ENCODE assay signal across 18 cellular contexts in genomic region chr2:37167636-37168182, GRCh38. TPM values are rescaled to one million over a fixed set of nuclear protein-coding genes. Genes with fewer than 3 reads are reported as not detected.
DNase-seq lines count a peak whose midpoint lies in the region; ATAC-seq, FAIRE-seq and TF ChIP-seq lines count a peak whose summit lies in the region.
"Had no signal": no experiment of that assay in that cellular context is flagged by ENCODE, and none has a peak within 500 bp of the region (broad histone marks: within the 10 kb centered on the region; RNA-seq: fewer than 3 reads in every experiment).

No MANE protein-coding gene starts in this region.

- H4K8ac ChIP-seq in mesenchymal stem cell (ENCODE audit: low read length) = no peak overlapping the region

- no peaks in the 10 kb centered on the region for H3F3A ChIP-seq in OCI-LY1 (ENCODE audit: insufficient read depth, low read length)

- no peak overlapping the region for H2BK5ac ChIP-seq in mesenchymal stem cell (ENCODE audit: low read depth, low read length, poor library complexity, severe bottlenecking)

- H3K9me3 ChIP-seq in OCI-LY1 (ENCODE audit: low read length) = peaks cover 13% of the 10 kb centered on the region
- peaks cover 15% of the 10 kb centered on the region for H3K9me3 ChIP-seq in mesenchymal stem cell (ENCODE audit: control insufficient read depth, low read length)

- H3K27ac Mint-ChIP-seq in activated naive CD4-positive, alpha-beta T cell treated with anti-CD3 and anti-CD28 coated beads, Interleukin-2, amount 50 U/mL, for 72 hours = no peak overlapping the region
- H3K27ac Mint-ChIP-seq: activated CD8-positive, alpha-beta T cell treated with anti-CD3 and anti-CD28 coated beads, Interleukin-2, amount 10 ng/mL, durations not matched to agents 7 days and 5 days; activated naive CD8-positive, alpha-beta T cell treated with anti-CD3 and anti-CD28 coated beads, Interleukin-2, amount 50 U/mL, for 24 hours; activated T-helper 1 cell treated with anti-CD3 and anti-CD28 coated beads, Interleukin-12 subunit alpha, Interleukin-12 subunit beta, Interleukin-2, Interleukin-4 antibody, amounts not matched to agents 30 ng/mL and 10 ng/mL and 1 ng/mL, durations not matched to agents 14 hours and 24 hours and 36 hours; neural progenitor cell had no signal

- peaks cover 6 to 13% of the 10 kb centered on the region in 2 donors for H3K36me3 Mint-ChIP-seq in activated naive CD4-positive, alpha-beta T cell treated with anti-CD3 and anti-CD28 coated beads, Interleukin-2, amount 50 U/mL, for 72 hours

- no peaks in the 10 kb centered on the region for H3K9me2 ChIP-seq in OCI-LY1 (ENCODE audit: low read depth, low read length)

- H3K36me3 ChIP-seq in OCI-LY1 (ENCODE audit: insufficient read depth, low read length) = no peaks in the 10 kb centered on the region
- no peaks in the 10 kb centered on the region for H3K36me3 ChIP-seq in mesenchymal stem cell (ENCODE audit: control insufficient read depth in 1 of 2, insufficient read depth in 2 of 2, low read depth in 1 of 2, low read length in 2 of 2)

- no peak overlapping the region for H2AFZ ChIP-seq in OCI-LY1 (ENCODE audit: low read length)
- no peak overlapping the region for H2AFZ ChIP-seq in mesenchymal stem cell (ENCODE audit: low read depth, low read length)

- WGBS in mesenchymal stem cell = 91% methylated on average over 1 of the region's 3 CpGs

- peak overlapping the region; percentile 36; the same call in 1 of the 2 replicates for H3K4me2 ChIP-seq in OCI-LY1 (ENCODE audit: low read length)
- H3K4me2 ChIP-seq in mesenchymal stem cell (ENCODE audit: low read length, poor library complexity, severe bottlenecking) = no peak overlapping the region
- H3K4me2 ChIP-seq: neural progenitor cell had no signal

- H3K4me1 ChIP-seq in OCI-LY1 (ENCODE audit: insufficient read depth, low read length, severe bottlenecking) = no peaks in the 10 kb centered on the region
- H3K4me1 ChIP-seq in mesenchymal stem cell (ENCODE audit: control insufficient read depth, insufficient read depth, low read depth, low read length) = no peaks in the 10 kb centered on the region
- H3K4me1 ChIP-seq: neural progenitor cell had no signal

- peaks cover 10 to 13% of the 10 kb centered on the region in 2 donors for H3K9me3 Mint-ChIP-seq in activated naive CD4-positive, alpha-beta T cell treated with anti-CD3 and anti-CD28 coated beads, Interleukin-2, amount 50 U/mL, for 72 hours

- TF ChIP-seq CTCF in OCI-LY1 (IDR thresholded peaks at IDR 0.05; ENCODE audit: low read length) (no peak), epithelial cell of esophagus (IDR thresholded peaks at IDR 0.05; ENCODE audit: insufficient read depth, low read depth, low read length, missing control alignments) (no peak)

- FAIRE-seq in GM12892 (lab: Jason Lieb, UNC) = no peak

- H3K18ac ChIP-seq in mesenchymal stem cell (ENCODE audit: low read depth in 1 of 2, low read length in 2 of 2) = no peak overlapping the region

- H3K23ac ChIP-seq in mesenchymal stem cell (ENCODE audit: low read length in 2 of 2) = no peak overlapping the region

- no peak overlapping the region for H3K4ac ChIP-seq in mesenchymal stem cell (ENCODE audit: low read depth in 1 of 2, low read length in 2 of 2)

- H3K4me3 ChIP-seq in OCI-LY1 (ENCODE audit: low read depth, low read length, poor library complexity, severe bottlenecking) (no peak overlapping the region), epithelial cell of esophagus (ENCODE audit: low read length) (no peak overlapping the region), mesenchymal stem cell (ENCODE audit: insufficient read depth in 1 of 2, low read depth in 1 of 2, low read length in 2 of 2) (no peak overlapping the region)
- H3K4me3 ChIP-seq: neural progenitor cell had no signal

- no peak overlapping the region for H4K91ac ChIP-seq in mesenchymal stem cell (ENCODE audit: low read length)

- TF ChIP-seq POLR2A in GM12892 (IDR thresholded peaks at IDR 0.05; ENCODE audit: low read depth, low read length) = no peak

- no peak overlapping the region for H2BK120ac ChIP-seq in mesenchymal stem cell (ENCODE audit: low read depth, low read length)

- no peaks in the 10 kb centered on the region for H3K79me1 ChIP-seq in mesenchymal stem cell (replicated peaks; ENCODE audit: low read length, poor library complexity, severe bottlenecking)

- H3K27me3 ChIP-seq in OCI-LY1 (ENCODE audit: insufficient read depth, low read length) (no peaks in the 10 kb centered on the region), mesenchymal stem cell (ENCODE audit: control insufficient read depth in 1 of 2, insufficient read depth in 1 of 2, low read length in 2 of 2) (no peaks in the 10 kb centered on the region)
- H3K27me3 ChIP-seq: neural progenitor cell had no signal

- no peak for ATAC-seq in GM21360 (IDR thresholded peaks at IDR 0.05; ENCODE audit: unreplicated experiment)
- ATAC-seq in activated naive CD4-positive, alpha-beta T cell treated with anti-CD3 and anti-CD28 coated beads, Interleukin-2, amount 50 U/mL, for 72 hours = no peak
- ATAC-seq: activated CD8-positive, alpha-beta T cell treated with anti-CD3 and anti-CD28 coated beads, Interleukin-2, amount 10 ng/mL, durations not matched to agents 7 days and 5 days had no signal

- no peaks in the 10 kb centered on the region for H4K20me1 ChIP-seq in OCI-LY1 (ENCODE audit: insufficient read depth, low read length)

- H3K9ac ChIP-seq in OCI-LY1 (ENCODE audit: low read length) (no peak overlapping the region), mesenchymal stem cell (ENCODE audit: low read length) (peak overlapping the region; percentile 47)
- H3K9ac ChIP-seq: neural progenitor cell had no signal

- H3K27ac ChIP-seq in OCI-LY1 (ENCODE audit: low read depth, low read length, poor library complexity, severe bottlenecking) (no peak overlapping the region), mesenchymal stem cell (ENCODE audit: low read length, poor library complexity, severe bottlenecking) (no peak overlapping the region)
- H3K27ac ChIP-seq: neural progenitor cell, VCaP had no signal

- no peaks in the 10 kb centered on the region for H3K79me2 ChIP-seq in OCI-LY1 (ENCODE audit: insufficient read depth, low read length)

- H2BK15ac ChIP-seq in mesenchymal stem cell (ENCODE audit: low read depth, poor library complexity, severe bottlenecking) = no peak overlapping the region

- no peak overlapping the region for H2AK5ac ChIP-seq in mesenchymal stem cell (ENCODE audit: low read length, severe bottlenecking)

- H3K14ac ChIP-seq in mesenchymal stem cell (ENCODE audit: low read length in 2 of 2) = no peak overlapping the region

- peak; percentile 28 for DNase-seq in AG08396 (ENCODE audit: low spot score)
- peak; percentile 51 for DNase-seq in epithelial cell of esophagus (ENCODE audit: low read depth)
- no peak for DNase-seq in mesenchymal stem cell
- no peak for DNase-seq in activated naive CD4-positive, alpha-beta T cell treated with anti-CD3 and anti-CD28 coated beads, Interleukin-2, amount 50 U/mL, for 72 hours (ENCODE audit: low spot score in 2 of 2)
- DNase-seq in GM12892 (ENCODE audit: insufficient read length) = no peak
- DNase-seq in anterior cingulate cortex (lab: John Stamatoyannopoulos, UW) = no peak
- DNase-seq: cerebellar nuclear complex; stimulated activated CD4-positive, alpha-beta T cell treated with anti-CD3 and anti-CD28 coated beads, Interleukin-1b, Interleukin-23, amount 100 ng/mL, for 48 hours; substantia nigra had no signal

- H2BK12ac ChIP-seq in mesenchymal stem cell (ENCODE audit: low read length in 2 of 2) = no peak overlapping the region

RNA-seq across cellular contexts. Expression of gene EIF2AK2, which starts 10.9 kb away (rescaled TPM):
- 38.2 TPM for polyA plus RNA-seq in mesenchymal stem cell (2013, experiment 1 of 2)
- polyA plus RNA-seq in mesenchymal stem cell (2013, experiment 2 of 2) = 39.0 TPM
- 10 to 100 TPM; 32.0 to 68.6 TPM for total RNA-seq in activated naive CD4-positive, alpha-beta T cell treated with anti-CD3 and anti-CD28 coated beads, Interleukin-2, amount 50 U/mL, for 72 hours
- 49.2 TPM for polyA plus RNA-seq in GM12892 (2012; ENCODE audit: missing spikeins)

RNA-seq across cellular contexts. Expression of gene SULT6B1, which starts 20.8 kb away (rescaled TPM):
- polyA plus RNA-seq in mesenchymal stem cell (2013, experiment 1 of 2) = not detected
- polyA plus RNA-seq in mesenchymal stem cell (2013, experiment 2 of 2) = not detected
- total RNA-seq in activated naive CD4-positive, alpha-beta T cell treated with anti-CD3 and anti-CD28 coated beads, Interleukin-2, amount 50 U/mL, for 72 hours = not detected
- not detected for polyA plus RNA-seq in GM12892 (2012; ENCODE audit: missing spikeins)
- total RNA-seq: activated CD8-positive, alpha-beta T cell treated with anti-CD3 and anti-CD28 coated beads, Interleukin-2, amount 10 ng/mL, durations not matched to agents 7 days and 5 days; activated T-helper 1 cell treated with anti-CD3 and anti-CD28 coated beads, Interleukin-12 subunit alpha, Interleukin-12 subunit beta, Interleukin-2, Interleukin-4 antibody, amounts not matched to agents 30 ng/mL and 10 ng/mL and 1 ng/mL, durations not matched to agents 14 hours and 24 hours and 36 hours; mesenteric fat pad; right cardiac atrium had no signal
- polyA plus RNA-seq: right cardiac atrium had no signal

RNA-seq across cellular contexts. Expression of gene CEBPZOS, which starts 28.6 kb away (rescaled TPM):
- polyA plus RNA-seq in mesenchymal stem cell (2013, experiment 1 of 2) = 41.3 TPM
- 42.9 TPM for polyA plus RNA-seq in mesenchymal stem cell (2013, experiment 2 of 2)
- 10 to 100 TPM; 29.1 to 46.9 TPM for total RNA-seq in activated naive CD4-positive, alpha-beta T cell treated with anti-CD3 and anti-CD28 coated beads, Interleukin-2, amount 50 U/mL, for 72 hours
- 40.2 TPM for polyA plus RNA-seq in GM12892 (2012; ENCODE audit: missing spikeins)

Comparison
In these comparisons a context has a peak if more than half of its experiments do, and no peak if none do; other contexts are left out.
1. DNase-seq: peak in AG08396 (single experiment) and epithelial cell of esophagus (single experiment); none in mesenchymal stem cell (single experiment), activated naive CD4-positive, alpha-beta T cell treated with anti-CD3 and anti-CD28 coated beads, Interleukin-2, amount 50 U/mL, for 72 hours (0 of 2), GM12892 (single experiment) and anterior cingulate cortex (0 of 58).